ENCODE assay signal across 11 cellular contexts in genomic region chr11:26992031-26992541, GRCh38. TPM values are rescaled to one million over a fixed set of nuclear protein-coding genes. Genes with fewer than 3 reads are reported as not detected.
DNase-seq lines count a peak whose midpoint lies in the region; ATAC-seq and TF ChIP-seq lines count a peak whose summit lies in the region.
"Had no signal": no experiment of that assay in that cellular context is flagged by ENCODE, and none has a peak within 500 bp of the region (broad histone marks: within the 10 kb centered on the region; RNA-seq: fewer than 3 reads in every experiment).

No MANE protein-coding gene starts in this region.

- peak overlapping the region; percentile 43 for H3K4me2 ChIP-seq in osteoblast (ENCODE audit: insufficient read depth, low read length)

- peak; percentile 78 for DNase-seq in AG09309 (ENCODE audit: low read depth)
- DNase-seq in RWPE1 (ENCODE audit: low spot score): peak; percentile 51
- peak; percentile 95 for DNase-seq in fibroblast of mammary gland (ENCODE audit: low read depth)
- DNase-seq in osteoblast (ENCODE audit: insufficient read length, low spot score, missing footprints): peak; percentile 88
- DNase-seq in effector CD4-positive, alpha-beta T cell: no peak
- no peak for DNase-seq in DMS53 (lab: John Stamatoyannopoulos, UW)
- no peak for DNase-seq in activated CD4-positive, alpha-beta T cell treated with anti-CD3 and anti-CD28 coated beads for 4 hours
- DNase-seq: BE2C had no signal

- H4K20me1 ChIP-seq in osteoblast (ENCODE audit: insufficient read depth, low read length): no peaks in the 10 kb centered on the region

- no peak overlapping the region for H3K4me3 ChIP-seq in AG09309 (ENCODE audit: control insufficient read depth, low read depth, low read length)
- H3K4me3 ChIP-seq in fibroblast of mammary gland (ENCODE audit: control insufficient read depth, low read depth, low read length): no peak overlapping the region
- H3K4me3 ChIP-seq in osteoblast (ENCODE audit: insufficient read depth, low read length): no peak overlapping the region

- TF ChIP-seq CTCF in AG09309 (IDR thresholded peaks at IDR 0.05; ENCODE audit: control insufficient read depth, insufficient read depth, low read depth, low read length, missing control alignments) (no peak), RWPE1 (conservative IDR thresholded peaks at IDR 0.05; ENCODE audit: low read depth) (no peak), fibroblast of mammary gland (conservative IDR thresholded peaks at IDR 0.05; ENCODE audit: control insufficient read depth, insufficient read depth, low read depth, low read length) (no peak), osteoblast (IDR thresholded peaks at IDR 0.05; ENCODE audit: extremely low read depth, low read depth, low read length) (no peak)

- no peak overlapping the region for H2AFZ ChIP-seq in osteoblast (ENCODE audit: low read length)

- POLR2A ChIA-PET in RWPE1 (lab: Yijun Ruan, JAX; ENCODE audit: low non-redundant PET): no interaction called here

- ATAC-seq in HG03342 (IDR thresholded peaks at IDR 0.05; ENCODE audit: unreplicated experiment): no peak

- H3K9me3 ChIP-seq in osteoblast (ENCODE audit: low read depth, low read length): no peaks in the 10 kb centered on the region
- H3K9me3 ChIP-seq: BE2C had no signal

- H3K36me3 ChIP-seq in osteoblast (ENCODE audit: insufficient read depth, low read length): no peaks in the 10 kb centered on the region
- H3K36me3 ChIP-seq: BE2C had no signal

- CTCF ChIA-PET in RWPE1 (lab: Yijun Ruan, JAX): no interaction called here

- peaks cover 20% of the 10 kb centered on the region for H3K4me1 ChIP-seq in osteoblast (ENCODE audit: insufficient read depth, low read length)
- H3K4me1 ChIP-seq: BE2C had no signal

- H3K79me2 ChIP-seq in osteoblast (ENCODE audit: insufficient read depth, low read length): peaks cover 6% of the 10 kb centered on the region

- no peaks in the 10 kb centered on the region for H3K27me3 ChIP-seq in osteoblast (ENCODE audit: insufficient read depth, low read length)
- H3K27me3 ChIP-seq: BE2C had no signal

- H3K27ac ChIP-seq in RWPE1: no peak overlapping the region
- H3K27ac ChIP-seq in osteoblast (ENCODE audit: low read depth, low read length): peak overlapping the region; percentile 67

RNA-seq across cellular contexts. Expression of gene FIBIN, which starts 1.8 kb away (rescaled TPM):
- total RNA-seq in osteoblast: 22.1 and 30.0 TPM in 2 replicates
- total RNA-seq: HT-29, pulmonary artery endothelial cell had no signal

RNA-seq across cellular contexts. Expression of gene BBOX1, which starts 48.5 kb away (rescaled TPM):
- under 0.01 and 0.36 TPM in 2 replicates for total RNA-seq in osteoblast
- total RNA-seq: HT-29, pulmonary artery endothelial cell had no signal

Comparison
In these comparisons a context has a peak if more than half of its experiments do, and no peak if none do; other contexts are left out.
1. DNase-seq: peak in AG09309 (single experiment), RWPE1 (single experiment), fibroblast of mammary gland (single experiment) and osteoblast (single experiment); none in effector CD4-positive, alpha-beta T cell (single experiment), DMS53 (single experiment) and activated CD4-positive, alpha-beta T cell treated with anti-CD3 and anti-CD28 coated beads for 4 hours (0 of 2).